Comparison of ENCODE assay signal across 9 cellular contexts in the genomic region with DNA sequence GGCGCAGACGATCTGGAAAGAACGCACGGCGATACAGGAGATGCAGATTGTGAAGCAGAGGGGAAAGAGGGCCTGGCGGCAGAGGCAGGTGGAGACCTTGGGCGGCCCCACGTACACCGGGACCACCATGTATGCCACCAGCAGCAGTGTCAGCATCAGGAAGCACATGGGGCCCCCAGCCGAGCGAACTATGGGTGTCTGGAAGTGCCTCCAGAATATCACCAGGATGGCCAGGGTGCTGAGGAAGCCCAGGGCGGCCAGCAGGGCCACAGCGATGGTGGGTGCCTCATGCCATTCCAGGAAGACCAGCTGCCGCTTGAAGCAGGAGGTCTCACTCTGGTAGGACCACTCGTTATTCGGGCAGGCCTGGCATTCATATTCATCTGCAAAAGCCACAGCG. TPM values are rescaled to one million over a fixed set of nuclear protein-coding genes. Genes with fewer than 3 reads are reported as not detected.
"Had no signal": no experiment of that assay in that cellular context is flagged by ENCODE, and none has a peak within 500 bp of the region (broad histone marks: within the 10 kb centered on the region; RNA-seq: fewer than 3 reads in every experiment).

No MANE protein-coding gene starts in this region.

- H3K4me3 ChIP-seq: K562 had no signal

- H3K27ac ChIP-seq: HL-60 had no signal

- DNase-seq: IMR-90, KBM-7 had no signal

- FAIRE-seq: HepG2, HTR-8/SVneo, K562 had no signal

RNA-seq across cellular contexts. Expression of a gene that starts 19.3 kb away (rescaled TPM):
- total RNA-seq: HepG2, HT-29, HT1080, IMR-90, K562 had no signal
- polyA plus RNA-seq: HepG2, IgD-negative memory B cell, IMR-90, K562 had no signal
